In the genomic region with DNA sequence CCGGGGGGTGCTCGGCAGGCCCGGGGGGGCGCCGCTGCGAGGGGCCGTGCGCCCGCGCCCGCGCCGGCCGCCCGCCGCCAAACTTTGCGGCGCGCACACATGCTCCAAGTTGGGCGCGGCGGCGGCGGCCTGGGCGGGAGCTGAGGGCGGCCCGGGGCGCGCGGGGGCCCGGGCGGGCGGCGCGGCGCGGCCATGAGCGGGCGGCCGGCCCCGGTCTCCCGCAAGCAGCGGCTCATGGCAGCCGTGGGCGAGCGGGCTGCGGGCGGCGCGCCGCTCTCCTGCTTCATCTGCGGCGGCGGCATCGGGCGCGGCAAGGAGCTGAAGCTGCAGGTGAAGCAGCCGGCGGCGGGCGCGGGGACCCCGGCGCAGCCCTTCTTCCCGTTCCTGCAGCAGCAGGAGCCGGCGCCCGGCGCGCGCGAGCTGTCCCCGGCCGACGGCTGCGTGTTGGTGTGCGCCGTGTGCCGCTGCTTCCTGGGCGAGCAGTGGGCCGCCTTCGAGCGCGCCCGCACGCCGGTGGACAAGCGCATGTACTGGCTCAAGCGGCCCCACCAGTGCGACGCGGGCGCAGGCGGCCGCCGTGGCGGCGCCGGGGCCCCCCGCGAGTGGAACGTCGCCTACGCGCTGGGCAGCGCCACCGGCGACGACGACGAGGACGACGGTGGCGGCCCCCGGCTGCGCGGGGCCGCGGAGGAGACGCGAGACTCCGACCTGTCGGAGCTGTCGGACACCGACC, we compare ENCODE assay signal across 1 cellular context.
TF ChIP-seq lines count a peak whose summit lies in the region.

No MANE protein-coding gene starts in this region.

TF ChIP-seq in GM23338, 12 proteins besides CTCF, POLR2A, EP300 and RAD21 (continued from another document):
- TF ChIP-seq, protein P1, sequence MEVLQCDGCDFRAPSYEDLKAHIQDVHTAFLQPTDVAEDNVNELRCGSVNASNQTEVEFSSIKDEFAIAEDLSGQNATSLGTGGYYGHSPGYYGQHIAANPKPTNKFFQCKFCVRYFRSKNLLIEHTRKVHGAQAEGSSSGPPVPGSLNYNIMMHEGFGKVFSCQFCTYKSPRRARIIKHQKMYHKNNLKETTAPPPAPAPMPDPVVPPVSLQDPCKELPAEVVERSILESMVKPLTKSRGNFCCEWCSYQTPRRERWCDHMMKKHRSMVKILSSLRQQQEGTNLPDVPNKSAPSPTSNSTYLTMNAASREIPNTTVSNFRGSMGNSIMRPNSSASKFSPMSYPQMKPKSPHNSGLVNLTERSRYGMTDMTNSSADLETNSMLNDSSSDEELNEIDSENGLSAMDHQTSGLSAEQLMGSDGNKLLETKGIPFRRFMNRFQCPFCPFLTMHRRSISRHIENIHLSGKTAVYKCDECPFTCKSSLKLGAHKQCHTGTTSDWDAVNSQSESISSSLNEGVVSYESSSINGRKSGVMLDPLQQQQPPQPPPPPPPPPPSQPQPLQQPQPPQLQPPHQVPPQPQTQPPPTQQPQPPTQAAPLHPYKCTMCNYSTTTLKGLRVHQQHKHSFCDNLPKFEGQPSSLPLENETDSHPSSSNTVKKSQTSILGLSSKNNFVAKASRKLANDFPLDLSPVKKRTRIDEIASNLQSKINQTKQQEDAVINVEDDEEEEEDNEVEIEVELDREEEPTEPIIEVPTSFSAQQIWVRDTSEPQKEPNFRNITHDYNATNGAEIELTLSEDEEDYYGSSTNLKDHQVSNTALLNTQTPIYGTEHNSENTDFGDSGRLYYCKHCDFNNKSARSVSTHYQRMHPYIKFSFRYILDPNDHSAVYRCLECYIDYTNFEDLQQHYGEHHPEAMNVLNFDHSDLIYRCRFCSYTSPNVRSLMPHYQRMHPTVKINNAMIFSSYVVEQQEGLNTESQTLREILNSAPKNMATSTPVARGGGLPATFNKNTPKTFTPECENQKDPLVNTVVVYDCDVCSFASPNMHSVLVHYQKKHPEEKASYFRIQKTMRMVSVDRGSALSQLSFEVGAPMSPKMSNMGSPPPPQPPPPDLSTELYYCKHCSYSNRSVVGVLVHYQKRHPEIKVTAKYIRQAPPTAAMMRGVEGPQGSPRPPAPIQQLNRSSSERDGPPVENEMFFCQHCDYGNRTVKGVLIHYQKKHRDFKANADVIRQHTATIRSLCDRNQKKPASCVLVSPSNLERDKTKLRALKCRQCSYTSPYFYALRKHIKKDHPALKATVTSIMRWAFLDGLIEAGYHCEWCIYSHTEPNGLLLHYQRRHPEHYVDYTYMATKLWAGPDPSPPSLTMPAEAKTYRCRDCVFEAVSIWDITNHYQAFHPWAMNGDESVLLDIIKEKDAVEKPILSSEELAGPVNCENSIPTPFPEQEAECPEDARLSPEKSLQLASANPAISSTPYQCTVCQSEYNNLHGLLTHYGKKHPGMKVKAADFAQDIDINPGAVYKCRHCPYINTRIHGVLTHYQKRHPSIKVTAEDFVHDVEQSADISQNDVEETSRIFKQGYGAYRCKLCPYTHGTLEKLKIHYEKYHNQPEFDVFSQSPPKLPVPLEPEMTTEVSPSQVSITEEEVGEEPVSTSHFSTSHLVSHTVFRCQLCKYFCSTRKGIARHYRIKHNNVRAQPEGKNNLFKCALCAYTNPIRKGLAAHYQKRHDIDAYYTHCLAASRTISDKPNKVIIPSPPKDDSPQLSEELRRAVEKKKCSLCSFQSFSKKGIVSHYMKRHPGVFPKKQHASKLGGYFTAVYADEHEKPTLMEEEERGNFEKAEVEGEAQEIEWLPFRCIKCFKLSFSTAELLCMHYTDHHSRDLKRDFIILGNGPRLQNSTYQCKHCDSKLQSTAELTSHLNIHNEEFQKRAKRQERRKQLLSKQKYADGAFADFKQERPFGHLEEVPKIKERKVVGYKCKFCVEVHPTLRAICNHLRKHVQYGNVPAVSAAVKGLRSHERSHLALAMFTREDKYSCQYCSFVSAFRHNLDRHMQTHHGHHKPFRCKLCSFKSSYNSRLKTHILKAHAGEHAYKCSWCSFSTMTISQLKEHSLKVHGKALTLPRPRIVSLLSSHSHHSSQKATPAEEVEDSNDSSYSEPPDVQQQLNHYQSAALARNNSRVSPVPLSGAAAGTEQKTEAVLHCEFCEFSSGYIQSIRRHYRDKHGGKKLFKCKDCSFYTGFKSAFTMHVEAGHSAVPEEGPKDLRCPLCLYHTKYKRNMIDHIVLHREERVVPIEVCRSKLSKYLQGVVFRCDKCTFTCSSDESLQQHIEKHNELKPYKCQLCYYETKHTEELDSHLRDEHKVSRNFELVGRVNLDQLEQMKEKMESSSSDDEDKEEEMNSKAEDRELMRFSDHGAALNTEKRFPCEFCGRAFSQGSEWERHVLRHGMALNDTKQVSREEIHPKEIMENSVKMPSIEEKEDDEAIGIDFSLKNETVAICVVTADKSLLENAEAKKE (CRISPR knock-in tag; IDR thresholded peaks at IDR 0.05): no peak
- TF ChIP-seq, protein P2, sequence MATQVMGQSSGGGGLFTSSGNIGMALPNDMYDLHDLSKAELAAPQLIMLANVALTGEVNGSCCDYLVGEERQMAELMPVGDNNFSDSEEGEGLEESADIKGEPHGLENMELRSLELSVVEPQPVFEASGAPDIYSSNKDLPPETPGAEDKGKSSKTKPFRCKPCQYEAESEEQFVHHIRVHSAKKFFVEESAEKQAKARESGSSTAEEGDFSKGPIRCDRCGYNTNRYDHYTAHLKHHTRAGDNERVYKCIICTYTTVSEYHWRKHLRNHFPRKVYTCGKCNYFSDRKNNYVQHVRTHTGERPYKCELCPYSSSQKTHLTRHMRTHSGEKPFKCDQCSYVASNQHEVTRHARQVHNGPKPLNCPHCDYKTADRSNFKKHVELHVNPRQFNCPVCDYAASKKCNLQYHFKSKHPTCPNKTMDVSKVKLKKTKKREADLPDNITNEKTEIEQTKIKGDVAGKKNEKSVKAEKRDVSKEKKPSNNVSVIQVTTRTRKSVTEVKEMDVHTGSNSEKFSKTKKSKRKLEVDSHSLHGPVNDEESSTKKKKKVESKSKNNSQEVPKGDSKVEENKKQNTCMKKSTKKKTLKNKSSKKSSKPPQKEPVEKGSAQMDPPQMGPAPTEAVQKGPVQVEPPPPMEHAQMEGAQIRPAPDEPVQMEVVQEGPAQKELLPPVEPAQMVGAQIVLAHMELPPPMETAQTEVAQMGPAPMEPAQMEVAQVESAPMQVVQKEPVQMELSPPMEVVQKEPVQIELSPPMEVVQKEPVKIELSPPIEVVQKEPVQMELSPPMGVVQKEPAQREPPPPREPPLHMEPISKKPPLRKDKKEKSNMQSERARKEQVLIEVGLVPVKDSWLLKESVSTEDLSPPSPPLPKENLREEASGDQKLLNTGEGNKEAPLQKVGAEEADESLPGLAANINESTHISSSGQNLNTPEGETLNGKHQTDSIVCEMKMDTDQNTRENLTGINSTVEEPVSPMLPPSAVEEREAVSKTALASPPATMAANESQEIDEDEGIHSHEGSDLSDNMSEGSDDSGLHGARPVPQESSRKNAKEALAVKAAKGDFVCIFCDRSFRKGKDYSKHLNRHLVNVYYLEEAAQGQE (IDR thresholded peaks at IDR 0.05; ENCODE audit: unreplicated experiment): no peak
- TF ChIP-seq EZH2phosphoT487 (IDR thresholded peaks at IDR 0.05; ENCODE audit: unreplicated experiment): no peak
